9 cellular contexts compared by ENCODE assay signal in genomic region chr10:29119374-29119773, GRCh38.
A peak's percentile ranks its signal among the peaks of the same experiment; 100 is the strongest.
DNase-seq lines count a peak whose midpoint lies in the region; ATAC-seq and TF ChIP-seq lines count a peak whose summit lies in the region.
"Had no signal": no experiment of that assay in that cellular context is flagged by ENCODE, and none has a peak within 500 bp of the region (broad histone marks: within the 10 kb centered on the region; RNA-seq: fewer than 3 reads in every experiment).

No MANE protein-coding gene starts in this region.

- H3K27ac ChIP-seq in dorsolateral prefrontal cortex = no peak overlapping the region
- no peak overlapping the region for H3K27ac ChIP-seq in osteoblast (ENCODE audit: low read depth, low read length)
- H3K27ac ChIP-seq: BLaER1 had no signal

- no peaks in the 10 kb centered on the region for H3K79me2 ChIP-seq in osteoblast (ENCODE audit: insufficient read depth, low read length)

- peaks cover 2% of the 10 kb centered on the region for H3K36me3 Mint-ChIP-seq in activated T-helper 1 cell treated with anti-CD3 and anti-CD28 coated beads, Interleukin-12 subunit alpha, Interleukin-12 subunit beta, Interleukin-2, Interleukin-4 antibody, amounts not matched to agents 30 ng/mL and 10 ng/mL and 1 ng/mL, durations not matched to agents 14 hours and 24 hours and 36 hours (ENCODE audit: low read depth)

- peaks cover 7% of the 10 kb centered on the region for H3K4me1 ChIP-seq in osteoblast (ENCODE audit: insufficient read depth, low read length)
- H3K4me1 ChIP-seq: BLaER1 had no signal

- no peak overlapping the region for H3K27ac Mint-ChIP-seq in activated T-helper 1 cell treated with anti-CD3 and anti-CD28 coated beads, Interleukin-12 subunit alpha, Interleukin-12 subunit beta, Interleukin-2, Interleukin-4 antibody, amounts not matched to agents 30 ng/mL and 10 ng/mL and 1 ng/mL, durations not matched to agents 14 hours and 24 hours and 36 hours

- ATAC-seq in GM19467 (IDR thresholded peaks at IDR 0.05; ENCODE audit: unreplicated experiment) = no peak

- H3K4me3 Mint-ChIP-seq in activated T-helper 1 cell treated with anti-CD3 and anti-CD28 coated beads, Interleukin-12 subunit alpha, Interleukin-12 subunit beta, Interleukin-2, Interleukin-4 antibody, amounts not matched to agents 30 ng/mL and 10 ng/mL and 1 ng/mL, durations not matched to agents 14 hours and 24 hours and 36 hours = no peak overlapping the region

- intact Hi-C loops in dorsolateral prefrontal cortex (cut with DNase I) = no loop called here
- intact Hi-C loops in activated T-helper 1 cell treated with anti-CD3 and anti-CD28 coated beads, Interleukin-12 subunit alpha, Interleukin-12 subunit beta, Interleukin-2, Interleukin-4 antibody, amounts not matched to agents 30 ng/mL and 10 ng/mL and 1 ng/mL, durations not matched to agents 14 hours and 24 hours and 36 hours (cut with micrococcal nuclease) = no loop called here

- H3K27me3 Mint-ChIP-seq in activated T-helper 1 cell treated with anti-CD3 and anti-CD28 coated beads, Interleukin-12 subunit alpha, Interleukin-12 subunit beta, Interleukin-2, Interleukin-4 antibody, amounts not matched to agents 30 ng/mL and 10 ng/mL and 1 ng/mL, durations not matched to agents 14 hours and 24 hours and 36 hours (ENCODE audit: insufficient read depth) = no peaks in the 10 kb centered on the region

- no peaks in the 10 kb centered on the region for H3K4me1 Mint-ChIP-seq in activated T-helper 1 cell treated with anti-CD3 and anti-CD28 coated beads, Interleukin-12 subunit alpha, Interleukin-12 subunit beta, Interleukin-2, Interleukin-4 antibody, amounts not matched to agents 30 ng/mL and 10 ng/mL and 1 ng/mL, durations not matched to agents 14 hours and 24 hours and 36 hours (ENCODE audit: low read depth)

- H3K27me3 ChIP-seq in dorsolateral prefrontal cortex = peaks cover 0 to 1% (median 0%) of the 10 kb centered on the region in 45 donors
- H3K27me3 ChIP-seq in osteoblast (ENCODE audit: insufficient read depth, low read length) = peaks cover 19% of the 10 kb centered on the region
- H3K27me3 ChIP-seq: BLaER1 had no signal

- peaks cover 9% of the 10 kb centered on the region for H3K9me3 Mint-ChIP-seq in activated T-helper 1 cell treated with anti-CD3 and anti-CD28 coated beads, Interleukin-12 subunit alpha, Interleukin-12 subunit beta, Interleukin-2, Interleukin-4 antibody, amounts not matched to agents 30 ng/mL and 10 ng/mL and 1 ng/mL, durations not matched to agents 14 hours and 24 hours and 36 hours

- H3K4me3 ChIP-seq in dorsolateral prefrontal cortex (no peak overlapping the region), osteoblast (ENCODE audit: insufficient read depth, low read length) (no peak overlapping the region)
- H3K4me3 ChIP-seq: BLaER1 had no signal

- peak in 41 of 56 donors; percentile 8 to 50 (median 29) for TF ChIP-seq CTCF in dorsolateral prefrontal cortex (IDR thresholded peaks at IDR 0.05 in 54 of 56, conservative IDR thresholded peaks at IDR 0.05 in 2 of 56; ENCODE audit: low read depth in 1 of 56, partially characterized antibody in 56 of 56)
- TF ChIP-seq CTCF in osteoblast (IDR thresholded peaks at IDR 0.05; ENCODE audit: extremely low read depth, low read depth, low read length) = peak; percentile 45

- no peak overlapping the region for H2AFZ ChIP-seq in osteoblast (ENCODE audit: low read length)

- H3K4me2 ChIP-seq in osteoblast (ENCODE audit: insufficient read depth, low read length) = no peak overlapping the region
- H3K4me2 ChIP-seq: BLaER1 had no signal

- no peaks in the 10 kb centered on the region for H4K20me1 ChIP-seq in osteoblast (ENCODE audit: insufficient read depth, low read length)
- H4K20me1 ChIP-seq: BLaER1 had no signal

- peak; percentile 55 for DNase-seq in NCI-H82 (lab: John Stamatoyannopoulos, UW)
- no peak for DNase-seq in NCI-H82 treated with DMSO at 0.1 percent for 48 hours (lab: John Stamatoyannopoulos, UW; ENCODE audit: unreplicated experiment)
- peak; percentile 56 for DNase-seq in M059J (ENCODE audit: low read depth)
- no peak for DNase-seq in dorsolateral prefrontal cortex
- no peak for DNase-seq in osteoblast (ENCODE audit: insufficient read length, low spot score, missing footprints)
- no peak for DNase-seq in activated T-helper 1 cell treated with anti-CD3 and anti-CD28 coated beads, Interleukin-12 subunit alpha, Interleukin-12 subunit beta, Interleukin-2, Interleukin-4 antibody, amounts not matched to agents 30 ng/mL and 10 ng/mL and 1 ng/mL, durations not matched to agents 14 hours and 24 hours and 36 hours (ENCODE audit: low spot score)
- DNase-seq in NCI-H1436 (lab: John Stamatoyannopoulos, UW) = no peak

- no peaks in the 10 kb centered on the region for H3K36me3 ChIP-seq in osteoblast (ENCODE audit: insufficient read depth, low read length)
- H3K36me3 ChIP-seq: BLaER1 had no signal

- H3K9me3 ChIP-seq in osteoblast (ENCODE audit: low read depth, low read length) = peaks cover 3% of the 10 kb centered on the region

Comparison
In these comparisons a context has a peak if more than half of its experiments do, and no peak if none do; other contexts are left out.
1. DNase-seq: peak in NCI-H82 (single experiment) and M059J (single experiment); none in NCI-H82 treated with DMSO at 0.1 percent for 48 hours (single experiment), dorsolateral prefrontal cortex (0 of 10), osteoblast (single experiment), activated T-helper 1 cell treated with anti-CD3 and anti-CD28 coated beads, Interleukin-12 subunit alpha, Interleukin-12 subunit beta, Interleukin-2, Interleukin-4 antibody, amounts not matched to agents 30 ng/mL and 10 ng/mL and 1 ng/mL, durations not matched to agents 14 hours and 24 hours and 36 hours (single experiment) and NCI-H1436 (single experiment).